ENCODE assay signal across 11 cellular contexts in genomic region chr13:102538938-102539337, GRCh38.
"Had no signal": no experiment of that assay in that cellular context is flagged by ENCODE, and none has a peak within 500 bp of the region (broad histone marks: within the 10 kb centered on the region; RNA-seq: fewer than 3 reads in every experiment).

No MANE protein-coding gene starts in this region.

- H3K27ac ChIP-seq: GM23248 had no signal

- H3K9ac ChIP-seq: GM23248 had no signal

- H3K9me3 ChIP-seq: HAP-1 had no signal

- H2AFZ ChIP-seq: GM23248, GM23338 had no signal

- H3K4me3 ChIP-seq: GM23248, GM23338, HAP-1 had no signal

- DNase-seq: GM23248, GOT3, H7, H9, HCEC 1CT, HFFc6 had no signal

- H3K4me2 ChIP-seq: GM23338 had no signal

- ATAC-seq: GM23338, HCT116 had no signal

- H3K4me1 ChIP-seq: HAP-1 had no signal

- FAIRE-seq: H1, H54 had no signal

- H3K36me3 ChIP-seq: HAP-1 had no signal
